Comparison of ENCODE assay signal across 17 cellular contexts in the genomic region with DNA sequence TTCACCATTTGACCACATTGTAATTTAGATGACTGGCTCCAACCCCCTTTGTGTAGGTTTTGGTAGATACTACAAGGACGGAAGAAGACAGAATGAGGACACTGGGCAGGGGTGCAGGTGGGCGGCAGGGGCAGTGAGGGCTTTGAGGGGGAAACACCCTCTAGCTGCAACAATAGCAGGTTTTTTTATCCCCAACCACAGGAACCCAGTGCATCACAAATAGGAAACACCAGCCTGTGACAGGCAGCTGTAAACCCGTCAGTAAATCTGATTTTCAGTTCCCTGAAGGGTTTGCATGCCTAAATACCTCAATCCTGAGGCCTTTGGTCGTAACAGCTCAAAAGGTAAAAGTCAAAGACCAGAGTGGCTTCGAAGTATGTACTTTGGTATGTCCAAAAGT. TPM values are rescaled to one million over a fixed set of nuclear protein-coding genes. Genes with fewer than 3 reads are reported as not detected.
A peak's percentile ranks its signal among the peaks of the same experiment; 100 is the strongest.
DNase-seq lines count a peak whose midpoint lies in the region; ATAC-seq and TF ChIP-seq lines count a peak whose summit lies in the region.
"Had no signal": no experiment of that assay in that cellular context is flagged by ENCODE, and none has a peak within 500 bp of the region (broad histone marks: within the 10 kb centered on the region; RNA-seq: fewer than 3 reads in every experiment).

No MANE protein-coding gene starts in this region.

- no peaks in the 10 kb centered on the region for H3K9me3 Mint-ChIP-seq in stimulated activated naive CD8-positive, alpha-beta T cell treated with anti-CD3 and anti-CD28 coated beads, Interleukin-15, Interleukin-2, amounts not matched to agents 100 ng/mL and 50 ng/mL, for 24 hours
- H3K9me3 Mint-ChIP-seq in stimulated activated naive CD8-positive, alpha-beta T cell treated with anti-CD3 and anti-CD28 coated beads, Interleukin-15, amount 100 ng/mL, for 72 hours: no peaks in the 10 kb centered on the region
- no peaks in the 10 kb centered on the region for H3K9me3 Mint-ChIP-seq in stimulated activated naive B cell treated with anti-CD40 and anti-IgM and Interleukin-4, amounts not matched to agents 10 μg/mL and 1 μg/mL and 100 μg/mL, for 72 hours
- H3K9me3 Mint-ChIP-seq in chondrocyte (ENCODE audit: low read depth): no peaks in the 10 kb centered on the region
- H3K9me3 Mint-ChIP-seq: activated T-cell treated with anti-CD3 and anti-CD28 coated beads, Interleukin-2, amount 50 U/mL, for 4 hours; nephron had no signal

- H3K36me3 Mint-ChIP-seq in stimulated activated naive CD8-positive, alpha-beta T cell treated with anti-CD3 and anti-CD28 coated beads, Interleukin-15, Interleukin-2, amounts not matched to agents 100 ng/mL and 50 ng/mL, for 24 hours (ENCODE audit: low read depth): peaks cover 9% of the 10 kb centered on the region
- H3K36me3 Mint-ChIP-seq in stimulated activated naive B cell treated with anti-CD40 and anti-IgM and Interleukin-4, amounts not matched to agents 10 μg/mL and 1 μg/mL and 100 μg/mL, for 72 hours: peaks cover 10 to 25% of the 10 kb centered on the region in 2 donors
- peaks cover 1% of the 10 kb centered on the region for H3K36me3 Mint-ChIP-seq in chondrocyte (ENCODE audit: low read depth)

- H2AFZ ChIP-seq in OCI-LY1 (ENCODE audit: low read length): no peak overlapping the region

- no peak for TF ChIP-seq POLR2A in uterus (IDR thresholded peaks at IDR 0.05)

- no peak overlapping the region for H3K4me3 Mint-ChIP-seq in stimulated activated naive CD8-positive, alpha-beta T cell treated with anti-CD3 and anti-CD28 coated beads, Interleukin-15, Interleukin-2, amounts not matched to agents 100 ng/mL and 50 ng/mL, for 24 hours
- no peak overlapping the region for H3K4me3 Mint-ChIP-seq in stimulated activated naive CD8-positive, alpha-beta T cell treated with anti-CD3 and anti-CD28 coated beads, Interleukin-15, amount 100 ng/mL, for 72 hours
- H3K4me3 Mint-ChIP-seq in stimulated activated naive B cell treated with anti-CD40 and anti-IgM and Interleukin-4, amounts not matched to agents 10 μg/mL and 1 μg/mL and 100 μg/mL, for 72 hours: peak overlapping the region; percentile 66 to 76
- no peak overlapping the region for H3K4me3 Mint-ChIP-seq in chondrocyte (ENCODE audit: unreplicated experiment)
- H3K4me3 Mint-ChIP-seq: activated T-cell treated with anti-CD3 and anti-CD28 coated beads, Interleukin-2, amount 50 U/mL, for 4 hours had no signal

- H3K4me3 ChIP-seq in OCI-LY1 (ENCODE audit: low read depth, low read length, poor library complexity, severe bottlenecking) (peak overlapping the region; percentile 21), uterus (no peak overlapping the region)
- H3K4me3 ChIP-seq: lung, thoracic aorta had no signal

- peaks cover 70% of the 10 kb centered on the region for H3K4me1 ChIP-seq in OCI-LY1 (ENCODE audit: insufficient read depth, low read length, severe bottlenecking)
- H3K4me1 ChIP-seq in uterus: no peaks in the 10 kb centered on the region

- H3K36me3 ChIP-seq in OCI-LY1 (ENCODE audit: insufficient read depth, low read length) (peaks cover 7% of the 10 kb centered on the region; the same call in 1 of the 2 replicates), uterus (no peaks in the 10 kb centered on the region)
- H3K36me3 ChIP-seq: thoracic aorta had no signal

- H3K9ac ChIP-seq in OCI-LY1 (ENCODE audit: low read length): peak overlapping the region; percentile 42

- H3K27me3 ChIP-seq in OCI-LY1 (ENCODE audit: insufficient read depth, low read length) (no peaks in the 10 kb centered on the region), uterus (no peaks in the 10 kb centered on the region)

- peaks cover 1% of the 10 kb centered on the region for H3K27me3 Mint-ChIP-seq in stimulated activated naive CD8-positive, alpha-beta T cell treated with anti-CD3 and anti-CD28 coated beads, Interleukin-15, Interleukin-2, amounts not matched to agents 100 ng/mL and 50 ng/mL, for 24 hours
- peaks cover under 1% of the 10 kb centered on the region for H3K27me3 Mint-ChIP-seq in stimulated activated naive CD8-positive, alpha-beta T cell treated with anti-CD3 and anti-CD28 coated beads, Interleukin-15, amount 100 ng/mL, for 72 hours
- H3K27me3 Mint-ChIP-seq in stimulated activated naive B cell treated with anti-CD40 and anti-IgM and Interleukin-4, amounts not matched to agents 10 μg/mL and 1 μg/mL and 100 μg/mL, for 72 hours: no peaks in the 10 kb centered on the region
- H3K27me3 Mint-ChIP-seq in chondrocyte (ENCODE audit: low read depth): no peaks in the 10 kb centered on the region

- peak overlapping the region; percentile 94 for H3K27ac ChIP-seq in OCI-LY1 (ENCODE audit: low read depth, low read length, poor library complexity, severe bottlenecking)
- H3K27ac ChIP-seq in uterus: no peak overlapping the region
- H3K27ac ChIP-seq: thoracic aorta had no signal

- DNase-seq in stimulated activated naive CD8-positive, alpha-beta T cell treated with anti-CD3 and anti-CD28 coated beads, Interleukin-15, amount 100 ng/mL, for 72 hours: no peak
- peak; percentile 70 for DNase-seq in stimulated activated naive B cell treated with anti-CD40 and anti-IgM and Interleukin-4, amounts not matched to agents 10 μg/mL and 1 μg/mL and 100 μg/mL, for 72 hours
- no peak for DNase-seq in uterus
- no peak for DNase-seq in chondrocyte (ENCODE audit: low spot score)
- DNase-seq in NCI-H1105 treated with DMSO at 0.1 percent for 48 hours (lab: John Stamatoyannopoulos, UW): no peak
- DNase-seq: activated CD4-positive, alpha-beta T cell treated with anti-CD3 and anti-CD28 coated beads, Interleukin-2, amount 50 U/mL, for 1 hour; activated T-cell treated with anti-CD3 and anti-CD28 coated beads, Interleukin-2, amount 50 U/mL, for 4 hours; central memory CD4-positive, alpha-beta T cell; NCI-H1092 treated with DMSO at 0.1 percent for 48 hours; NCI-H82; SHP77 had no signal

- TF ChIP-seq CTCF in OCI-LY1 (IDR thresholded peaks at IDR 0.05; ENCODE audit: low read length) (no peak), uterus (IDR thresholded peaks at IDR 0.05) (no peak), chondrocyte (IDR thresholded peaks at IDR 0.05) (no peak)

- ATAC-seq in stimulated activated naive CD8-positive, alpha-beta T cell treated with anti-CD3 and anti-CD28 coated beads, Interleukin-15, amount 100 ng/mL, for 72 hours: no peak
- peak; percentile 32 for ATAC-seq in HG02678 (IDR thresholded peaks at IDR 0.05; ENCODE audit: unreplicated experiment)
- ATAC-seq in stimulated activated naive B cell treated with anti-CD40 and anti-IgM and Interleukin-4, amounts not matched to agents 10 μg/mL and 1 μg/mL and 100 μg/mL, for 72 hours (replicated peaks): peak; percentile 67 to 69
- ATAC-seq: activated T-cell treated with anti-CD3 and anti-CD28 coated beads, Interleukin-2, amount 50 U/mL, for 4 hours had no signal

- H3F3A ChIP-seq in OCI-LY1 (ENCODE audit: insufficient read depth, low read length): peaks cover 3% of the 10 kb centered on the region

- intact Hi-C loops in uterus (cut with DNase I; ENCODE audit: low total_unique reads): no loop called here

- no peaks in the 10 kb centered on the region for H4K20me1 ChIP-seq in OCI-LY1 (ENCODE audit: insufficient read depth, low read length)

- H3K4me2 ChIP-seq in OCI-LY1 (ENCODE audit: low read length): peak overlapping the region; percentile 74

- peaks cover 55% of the 10 kb centered on the region for H3K79me2 ChIP-seq in OCI-LY1 (ENCODE audit: insufficient read depth, low read length)

- peak overlapping the region; percentile 5 for H3K27ac Mint-ChIP-seq in stimulated activated naive CD8-positive, alpha-beta T cell treated with anti-CD3 and anti-CD28 coated beads, Interleukin-15, Interleukin-2, amounts not matched to agents 100 ng/mL and 50 ng/mL, for 24 hours
- no peak overlapping the region for H3K27ac Mint-ChIP-seq in stimulated activated naive CD8-positive, alpha-beta T cell treated with anti-CD3 and anti-CD28 coated beads, Interleukin-15, amount 100 ng/mL, for 72 hours
- peak overlapping the region; percentile 93 for H3K27ac Mint-ChIP-seq in stimulated activated naive B cell treated with anti-CD40 and anti-IgM and Interleukin-4, amounts not matched to agents 10 μg/mL and 1 μg/mL and 100 μg/mL, for 72 hours
- H3K27ac Mint-ChIP-seq in chondrocyte (ENCODE audit: unreplicated experiment): no peak overlapping the region
- H3K27ac Mint-ChIP-seq: nephron had no signal

- H3K9me3 ChIP-seq in OCI-LY1 (ENCODE audit: low read length) (no peaks in the 10 kb centered on the region), uterus (no peaks in the 10 kb centered on the region)
- H3K9me3 ChIP-seq: thoracic aorta had no signal

- peaks cover 64% of the 10 kb centered on the region for H3K4me1 Mint-ChIP-seq in stimulated activated naive CD8-positive, alpha-beta T cell treated with anti-CD3 and anti-CD28 coated beads, Interleukin-15, Interleukin-2, amounts not matched to agents 100 ng/mL and 50 ng/mL, for 24 hours (ENCODE audit: low read depth)
- H3K4me1 Mint-ChIP-seq in stimulated activated naive CD8-positive, alpha-beta T cell treated with anti-CD3 and anti-CD28 coated beads, Interleukin-15, amount 100 ng/mL, for 72 hours: peaks cover 32% of the 10 kb centered on the region
- H3K4me1 Mint-ChIP-seq in stimulated activated naive B cell treated with anti-CD40 and anti-IgM and Interleukin-4, amounts not matched to agents 10 μg/mL and 1 μg/mL and 100 μg/mL, for 72 hours: peaks cover 37 to 71% of the 10 kb centered on the region in 2 donors
- H3K4me1 Mint-ChIP-seq in chondrocyte (ENCODE audit: low read depth): peaks cover 22% of the 10 kb centered on the region

- no peaks in the 10 kb centered on the region for H3K9me2 ChIP-seq in OCI-LY1 (ENCODE audit: low read depth, low read length)

RNA-seq across cellular contexts. Expression of gene DTNBP1, which starts 4.5 kb away (rescaled TPM):
- 10 to 100 TPM in 1 of 4 donors, 1 to 10 TPM in 2, not detected in 1; 1.8 to 19.8 (median 9.0) TPM for total RNA-seq in uterus
- total RNA-seq in chondrocyte: 13.8 to 18.0 TPM (median 17.3 TPM) in 3 replicates

Comparison
In these comparisons a context has a peak if more than half of its experiments do, and no peak if none do; other contexts are left out.
1. H3K27ac Mint-ChIP-seq: peak in stimulated activated naive CD8-positive, alpha-beta T cell treated with anti-CD3 and anti-CD28 coated beads, Interleukin-15, Interleukin-2, amounts not matched to agents 100 ng/mL and 50 ng/mL, for 24 hours (single experiment) and stimulated activated naive B cell treated with anti-CD40 and anti-IgM and Interleukin-4, amounts not matched to agents 10 μg/mL and 1 μg/mL and 100 μg/mL, for 72 hours (single experiment); none in stimulated activated naive CD8-positive, alpha-beta T cell treated with anti-CD3 and anti-CD28 coated beads, Interleukin-15, amount 100 ng/mL, for 72 hours (0 of 2) and chondrocyte (single experiment).
2. H3K4me3 Mint-ChIP-seq: peak in stimulated activated naive B cell treated with anti-CD40 and anti-IgM and Interleukin-4, amounts not matched to agents 10 μg/mL and 1 μg/mL and 100 μg/mL, for 72 hours (2 of 2); none in stimulated activated naive CD8-positive, alpha-beta T cell treated with anti-CD3 and anti-CD28 coated beads, Interleukin-15, Interleukin-2, amounts not matched to agents 100 ng/mL and 50 ng/mL, for 24 hours (single experiment), stimulated activated naive CD8-positive, alpha-beta T cell treated with anti-CD3 and anti-CD28 coated beads, Interleukin-15, amount 100 ng/mL, for 72 hours (0 of 2) and chondrocyte (single experiment).